ENCODE assay signal across 21 cellular contexts in genomic region chr10:111392910-111393309, GRCh38.
DNase-seq lines count a peak whose midpoint lies in the region; ATAC-seq, FAIRE-seq and TF ChIP-seq lines count a peak whose summit lies in the region.
"Had no signal": no experiment of that assay in that cellular context is flagged by ENCODE, and none has a peak within 500 bp of the region (broad histone marks: within the 10 kb centered on the region; RNA-seq: fewer than 3 reads in every experiment).

No MANE protein-coding gene starts in this region.

- peak overlapping the region; percentile 64 to 93 (median 79) for H3K27ac Mint-ChIP-seq in nephron
- H3K27ac Mint-ChIP-seq: CD4-positive, alpha-beta memory T cell had no signal

- H3K4me3 Mint-ChIP-seq in nephron: no peak overlapping the region
- H3K4me3 Mint-ChIP-seq: CD4-positive, alpha-beta memory T cell had no signal

- H3K27me3 ChIP-seq in HepG2 (ENCODE audit: control insufficient read depth in 1 of 2, insufficient read depth in 2 of 2, low read length in 2 of 2) (no peaks in the 10 kb centered on the region; a peak in 1 of 5 replicates), right lobe of liver (no peaks in the 10 kb centered on the region), body of pancreas (no peaks in the 10 kb centered on the region), vagina (no peaks in the 10 kb centered on the region), breast epithelium (peaks cover 0 to 19% of the 10 kb centered on the region in 2 donors)
- H3K27me3 ChIP-seq: BLaER1 had no signal

- H3K4me1 ChIP-seq in HepG2 (ENCODE audit: insufficient read depth, low read length) (peaks cover under 1% of the 10 kb centered on the region; the same call in 1 of the 2 replicates), right lobe of liver (no peaks in the 10 kb centered on the region), body of pancreas (no peaks in the 10 kb centered on the region), vagina (peaks cover 30% of the 10 kb centered on the region), breast epithelium (no peaks in the 10 kb centered on the region)
- H3K4me1 ChIP-seq: BLaER1 had no signal

- no peak for DNase-seq in HepG2 (ENCODE audit: low spot score)
- DNase-seq in right lobe of liver: no peak
- no peak for DNase-seq in body of pancreas
- no peak for DNase-seq in vagina (ENCODE audit: extremely low spot score in 2 of 2)
- DNase-seq in activated CD8-positive, alpha-beta memory T cell treated with anti-CD3 and anti-CD28 coated beads, Interleukin-2, amount 50 U/mL, for 4 hours: no peak
- no peak for DNase-seq in breast epithelium (ENCODE audit: low spot score in 2 of 2)
- DNase-seq: CD4-positive, alpha-beta memory T cell; DMS153; KG1; NCI-H187; NCI-H2107; NCI-H510A treated with DMSO at 0.1 percent for 48 hours; NCI-H774; OCI-M1; SHP77 had no signal

- no peak overlapping the region for H3K4me2 ChIP-seq in HepG2 (ENCODE audit: low read depth, low read length)
- H3K4me2 ChIP-seq: BLaER1 had no signal

- H2AFZ ChIP-seq in HepG2 (ENCODE audit: low read length): no peak overlapping the region

- H3K4me3 ChIP-seq in HepG2 (replicated peaks in 1 of 3; ENCODE audit: insufficient read depth in 1 of 3, low read depth in 2 of 3, low read length in 3 of 3) (no peak overlapping the region), right lobe of liver (no peak overlapping the region), body of pancreas (no peak overlapping the region), vagina (no peak overlapping the region), breast epithelium (no peak overlapping the region)
- H3K4me3 ChIP-seq: BLaER1, SK-N-MC had no signal

- POLR2A ChIA-PET in HepG2 (lab: Yijun Ruan, JAX): no interaction called here

- intact Hi-C loops in HepG2 (cut with micrococcal nuclease; ENCODE audit: unreplicated experiment): no loop called here
- intact Hi-C loops in right lobe of liver (cut with DNase I): no loop called here
- intact Hi-C loops in body of pancreas (cut with DNase I): no loop called here
- intact Hi-C loops in vagina (cut with DNase I): no loop called here
- intact Hi-C loops in breast epithelium (cut with DNase I; ENCODE audit: low total_unique reads): no loop called here

- in situ Hi-C loops in HepG2 (cut with HindIII; ENCODE audit: extremely low pct_ligation_motif_present, low pct_unique_long_range_greater_than_20kb): no loop called here

- TF ChIP-seq POLR2A in HepG2 (IDR thresholded peaks at IDR 0.05; ENCODE audit: insufficient read depth in 1 of 2, low read depth in 2 of 2, low read length in 2 of 2): no peak
- TF ChIP-seq POLR2A in right lobe of liver (IDR thresholded peaks at IDR 0.05): no peak
- no peak for TF ChIP-seq POLR2A in body of pancreas (IDR thresholded peaks at IDR 0.05)
- TF ChIP-seq POLR2A in vagina (IDR thresholded peaks at IDR 0.05): no peak
- TF ChIP-seq POLR2A in breast epithelium (IDR thresholded peaks at IDR 0.05): no peak

- H3K79me2 ChIP-seq in HepG2 (ENCODE audit: insufficient read depth, low read length): no peaks in the 10 kb centered on the region

- CTCF ChIA-PET in HepG2 (lab: Yijun Ruan, JAX; ENCODE audit: low intra/inter-chr PET ratio, low total read pairs): no interaction called here

- BruUV-seq in HepG2 (replicated peaks; lab: Mats Ljungman, UMichigan): no TSS peak

- no peak for FAIRE-seq in HepG2 (lab: Jason Lieb, UNC)
- FAIRE-seq: H1 had no signal

- ATAC-seq in HepG2 (no peak), right lobe of liver (no peak), body of pancreas (peak; percentile 27), GM21576 (IDR thresholded peaks at IDR 0.05; ENCODE audit: unreplicated experiment) (no peak)

- no peaks in the 10 kb centered on the region for H4K20me1 ChIP-seq in HepG2 (ENCODE audit: insufficient read depth, low read length)
- H4K20me1 ChIP-seq: BLaER1 had no signal

- TF ChIP-seq EP300 in HepG2 (IDR thresholded peaks at IDR 0.05; ENCODE audit: low read depth in 2 of 2, low read length in 2 of 2) (no peak), HepG2 (CRISPR knock-in tag; IDR thresholded peaks at IDR 0.05; ENCODE audit: borderline replicate concordance) (no peak)

- peaks cover 10% of the 10 kb centered on the region for H3K4me1 Mint-ChIP-seq in nephron
- H3K4me1 Mint-ChIP-seq: CD4-positive, alpha-beta memory T cell had no signal

- no peaks in the 10 kb centered on the region for H3K27me3 Mint-ChIP-seq in nephron (ENCODE audit: low read depth)

- TF ChIP-seq CTCF in HepG2 (CRISPR knock-in tag; IDR thresholded peaks at IDR 0.05) (no peak), right lobe of liver (IDR thresholded peaks at IDR 0.05) (no peak), body of pancreas (IDR thresholded peaks at IDR 0.05) (no peak), nephron (IDR thresholded peaks at IDR 0.05; ENCODE audit: unreplicated experiment in 3 of 3) (no peak), vagina (IDR thresholded peaks at IDR 0.05) (no peak), breast epithelium (IDR thresholded peaks at IDR 0.05) (no peak)

- WGBS in HepG2 (ENCODE audit: low lambda C conversion rate): 0% methylated on average over 1 of the region's 1 CpG
- WGBS in right lobe of liver (ENCODE audit: insufficient coverage, low coverage, low lambda C conversion rate, missing lambda C conversion rate): 13% methylated on average over 1 of the region's 1 CpG
- WGBS in body of pancreas, 2 donors: 8 to 13% methylated on average over 1 of the region's 1 CpG

- TF ChIP-seq RAD21 in HepG2 (CRISPR knock-in tag; IDR thresholded peaks at IDR 0.05): no peak

- H3K36me3 ChIP-seq in HepG2 (replicated peaks in 1 of 2; ENCODE audit: control insufficient read depth in 1 of 2, insufficient read depth in 2 of 2, low read length in 2 of 2): no peaks in the 10 kb centered on the region
- H3K36me3 ChIP-seq in right lobe of liver: no peaks in the 10 kb centered on the region
- H3K36me3 ChIP-seq in body of pancreas (replicated peaks in 1 of 2; ENCODE audit: insufficient read depth in 1 of 2, low read depth in 2 of 2): no peaks in the 10 kb centered on the region
- H3K36me3 ChIP-seq in vagina: no peaks in the 10 kb centered on the region
- H3K36me3 ChIP-seq in breast epithelium: no peaks in the 10 kb centered on the region
- H3K36me3 ChIP-seq: BLaER1 had no signal

- H3K9ac ChIP-seq in HepG2 (ENCODE audit: insufficient read depth, low read depth, low read length): no peak overlapping the region
- H3K9ac ChIP-seq: BLaER1 had no signal

- no peak overlapping the region for H3K27ac ChIP-seq in HepG2 (ENCODE audit: extremely low read length, insufficient read depth, low read length)
- H3K27ac ChIP-seq in right lobe of liver: no peak overlapping the region
- H3K27ac ChIP-seq in body of pancreas: no peak overlapping the region
- H3K27ac ChIP-seq in vagina: peak overlapping the region; percentile 24
- H3K27ac ChIP-seq in breast epithelium: peak overlapping the region in 1 of 2 donors; percentile 30
- H3K27ac ChIP-seq: 22Rv1, BLaER1, SK-N-MC had no signal

- H3K36me3 Mint-ChIP-seq in nephron (ENCODE audit: low read depth): no peaks in the 10 kb centered on the region
- H3K36me3 Mint-ChIP-seq: CD4-positive, alpha-beta memory T cell had no signal

- H3K9me3 ChIP-seq in HepG2 (ENCODE audit: low read length) (no peaks in the 10 kb centered on the region), right lobe of liver (no peaks in the 10 kb centered on the region), body of pancreas (no peaks in the 10 kb centered on the region), vagina (no peaks in the 10 kb centered on the region), breast epithelium (no peaks in the 10 kb centered on the region)

- no peaks in the 10 kb centered on the region for H3K9me3 Mint-ChIP-seq in nephron

TF ChIP-seq in HepG2, 621 proteins besides CTCF, POLR2A, EP300 and RAD21:
- peak; percentile 68 for TF ChIP-seq NFE2L2 (IDR thresholded peaks at IDR 0.05; ENCODE audit: low read length)
- no peak for TF ChIP-seq ZNF335 (CRISPR knock-in tag; IDR thresholded peaks at IDR 0.05)
